In the genomic region with DNA sequence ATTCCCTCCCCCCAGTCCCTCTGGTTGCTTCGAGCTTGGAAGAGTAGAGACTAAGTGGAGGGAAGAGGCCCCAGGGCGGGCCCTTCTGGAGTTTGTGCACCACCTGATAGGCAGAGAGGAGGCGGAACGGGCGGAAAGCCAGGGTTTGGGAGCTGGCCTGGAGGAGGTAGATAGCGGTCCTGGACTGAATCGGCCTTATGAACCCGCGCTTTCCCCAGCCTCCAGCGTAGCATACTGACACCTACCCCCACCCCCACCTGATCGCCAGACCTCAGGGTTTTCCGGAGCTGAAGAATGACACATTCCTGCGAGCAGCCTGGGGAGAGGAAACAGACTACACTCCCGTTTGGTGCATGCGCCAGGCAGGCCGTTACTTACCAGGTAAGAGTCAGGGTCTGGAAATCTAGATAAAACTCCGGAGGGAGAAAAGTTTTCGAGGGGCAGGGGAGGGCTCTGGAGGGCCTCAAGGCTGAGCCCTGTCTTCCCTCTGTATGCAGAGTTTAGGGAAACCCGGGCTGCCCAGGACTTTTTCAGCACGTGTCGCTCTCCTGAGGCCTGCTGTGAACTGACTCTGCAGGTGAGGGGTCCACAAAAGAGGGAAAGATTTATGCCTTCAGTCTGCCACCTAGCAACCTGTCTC, we compare ENCODE assay signal across 1 cellular context.
TF ChIP-seq lines count a peak whose summit lies in the region.

No MANE protein-coding gene starts in this region.

TF ChIP-seq in K562, 482 proteins besides CTCF, POLR2A, EP300 and RAD21 (continued from another document and continues in another):
- TF ChIP-seq, protein P1, sequence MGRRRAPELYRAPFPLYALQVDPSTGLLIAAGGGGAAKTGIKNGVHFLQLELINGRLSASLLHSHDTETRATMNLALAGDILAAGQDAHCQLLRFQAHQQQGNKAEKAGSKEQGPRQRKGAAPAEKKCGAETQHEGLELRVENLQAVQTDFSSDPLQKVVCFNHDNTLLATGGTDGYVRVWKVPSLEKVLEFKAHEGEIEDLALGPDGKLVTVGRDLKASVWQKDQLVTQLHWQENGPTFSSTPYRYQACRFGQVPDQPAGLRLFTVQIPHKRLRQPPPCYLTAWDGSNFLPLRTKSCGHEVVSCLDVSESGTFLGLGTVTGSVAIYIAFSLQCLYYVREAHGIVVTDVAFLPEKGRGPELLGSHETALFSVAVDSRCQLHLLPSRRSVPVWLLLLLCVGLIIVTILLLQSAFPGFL (CRISPR knock-in tag; IDR thresholded peaks at IDR 0.05) = 0 out of 2 replicates have a peak, but pooled peaks have one; percentile 74
- TF ChIP-seq BRF1 (IDR thresholded peaks at IDR 0.05; ENCODE audit: borderline replicate concordance, extremely low read depth, insufficient read length) = no peak
- no peak for TF ChIP-seq ZNF354B (CRISPR knock-in tag; IDR thresholded peaks at IDR 0.05)
- TF ChIP-seq NCOA6 (IDR thresholded peaks at IDR 0.05) = peak; percentile 62; the same call in 1 of the 2 replicates
- peak; percentile 57; the same call in 1 of the 2 replicates for TF ChIP-seq POLR2AphosphoS2 (IDR thresholded peaks at IDR 0.05; ENCODE audit: low read length)
- no peak for TF ChIP-seq TAF15 (IDR thresholded peaks at IDR 0.05; ENCODE audit: low read depth, low read length)
- TF ChIP-seq SMARCA5 (IDR thresholded peaks at IDR 0.05) = no peak
- TF ChIP-seq EZH2 (IDR thresholded peaks at IDR 0.05; ENCODE audit: borderline replicate concordance, low read depth, low read length) = no peak
- TF ChIP-seq TBL1XR1 (IDR thresholded peaks at IDR 0.05; ENCODE audit: low read length in 2 of 2) = peak; percentile 96
- TF ChIP-seq ZNF561 (CRISPR knock-in tag; conservative IDR thresholded peaks at IDR 0.05) = no peak
- TF ChIP-seq ZBTB8A (IDR thresholded peaks at IDR 0.05; ENCODE audit: partially characterized antibody) = no peak
- TF ChIP-seq SIN3A (IDR thresholded peaks at IDR 0.05; ENCODE audit: borderline replicate concordance in 2 of 2, control insufficient read depth in 1 of 2, low read depth in 2 of 2, low read length in 2 of 2) = peak in 1 of 2 experiments; percentile 97
- TF ChIP-seq PRMT5 (CRISPR knock-in tag; IDR thresholded peaks at IDR 0.05) = no peak
- TF ChIP-seq, protein P2, sequence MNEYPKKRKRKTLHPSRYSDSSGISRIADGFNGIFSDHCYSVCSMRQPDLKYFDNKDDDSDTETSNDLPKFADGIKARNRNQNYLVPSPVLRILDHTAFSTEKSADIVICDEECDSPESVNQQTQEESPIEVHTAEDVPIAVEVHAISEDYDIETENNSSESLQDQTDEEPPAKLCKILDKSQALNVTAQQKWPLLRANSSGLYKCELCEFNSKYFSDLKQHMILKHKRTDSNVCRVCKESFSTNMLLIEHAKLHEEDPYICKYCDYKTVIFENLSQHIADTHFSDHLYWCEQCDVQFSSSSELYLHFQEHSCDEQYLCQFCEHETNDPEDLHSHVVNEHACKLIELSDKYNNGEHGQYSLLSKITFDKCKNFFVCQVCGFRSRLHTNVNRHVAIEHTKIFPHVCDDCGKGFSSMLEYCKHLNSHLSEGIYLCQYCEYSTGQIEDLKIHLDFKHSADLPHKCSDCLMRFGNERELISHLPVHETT (CRISPR knock-in tag; conservative IDR thresholded peaks at IDR 0.05 in 1 of 2, IDR thresholded peaks at IDR 0.05 in 1 of 2) = peak in 1 of 2 experiments; percentile 88; a peak in 2 of 4 replicates
- no peak for TF ChIP-seq PHF8 (IDR thresholded peaks at IDR 0.05; ENCODE audit: borderline replicate concordance, low read length)
- TF ChIP-seq ZNF778 (CRISPR knock-in tag; IDR thresholded peaks at IDR 0.05) = no peak
- TF ChIP-seq NFATC3 (IDR thresholded peaks at IDR 0.05) = no peak
- no peak for TF ChIP-seq ZFP1 (CRISPR knock-in tag; IDR thresholded peaks at IDR 0.05)
- TF ChIP-seq ZBTB17 (CRISPR knock-in tag; IDR thresholded peaks at IDR 0.05) = peak; percentile 43; the same call in 1 of the 2 replicates
- peak; percentile 75 for TF ChIP-seq GABPB1 (CRISPR knock-in tag; IDR thresholded peaks at IDR 0.05)
- TF ChIP-seq TEAD2 (tag; IDR thresholded peaks at IDR 0.05) = peak; percentile 81
- TF ChIP-seq MEF2D (tag; conservative IDR thresholded peaks at IDR 0.05; ENCODE audit: low read depth) = no peak
- TF ChIP-seq ZNF57 (CRISPR knock-in tag; IDR thresholded peaks at IDR 0.05) = no peak
- no peak for TF ChIP-seq ZFPM2 (CRISPR knock-in tag; IDR thresholded peaks at IDR 0.05)
- TF ChIP-seq SMARCC2 (IDR thresholded peaks at IDR 0.05; ENCODE audit: low read depth) = peak; percentile 92
- TF ChIP-seq, protein P3, sequence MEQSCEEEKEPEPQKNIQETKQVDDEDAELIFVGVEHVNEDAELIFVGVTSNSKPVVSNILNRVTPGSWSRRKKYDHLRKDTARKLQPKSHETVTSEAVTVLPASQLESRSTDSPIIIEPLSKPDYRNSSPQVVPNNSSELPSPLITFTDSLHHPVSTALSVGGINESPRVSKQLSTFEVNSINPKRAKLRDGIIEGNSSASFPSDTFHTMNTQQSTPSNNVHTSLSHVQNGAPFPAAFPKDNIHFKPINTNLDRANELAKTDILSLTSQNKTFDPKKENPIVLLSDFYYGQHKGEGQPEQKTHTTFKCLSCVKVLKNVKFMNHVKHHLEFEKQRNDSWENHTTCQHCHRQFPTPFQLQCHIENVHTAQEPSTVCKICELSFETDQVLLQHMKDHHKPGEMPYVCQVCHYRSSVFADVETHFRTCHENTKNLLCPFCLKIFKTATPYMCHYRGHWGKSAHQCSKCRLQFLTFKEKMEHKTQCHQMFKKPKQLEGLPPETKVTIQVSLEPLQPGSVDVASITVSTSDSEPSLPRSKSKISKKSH (CRISPR knock-in tag; IDR thresholded peaks at IDR 0.05) = no peak
- no peak for TF ChIP-seq SAFB2 (IDR thresholded peaks at IDR 0.05; ENCODE audit: borderline replicate concordance, low read depth, low read length, severe bottlenecking)
- peak; percentile 86 for TF ChIP-seq LCOR (CRISPR knock-in tag; IDR thresholded peaks at IDR 0.05)
- TF ChIP-seq, protein P4, sequence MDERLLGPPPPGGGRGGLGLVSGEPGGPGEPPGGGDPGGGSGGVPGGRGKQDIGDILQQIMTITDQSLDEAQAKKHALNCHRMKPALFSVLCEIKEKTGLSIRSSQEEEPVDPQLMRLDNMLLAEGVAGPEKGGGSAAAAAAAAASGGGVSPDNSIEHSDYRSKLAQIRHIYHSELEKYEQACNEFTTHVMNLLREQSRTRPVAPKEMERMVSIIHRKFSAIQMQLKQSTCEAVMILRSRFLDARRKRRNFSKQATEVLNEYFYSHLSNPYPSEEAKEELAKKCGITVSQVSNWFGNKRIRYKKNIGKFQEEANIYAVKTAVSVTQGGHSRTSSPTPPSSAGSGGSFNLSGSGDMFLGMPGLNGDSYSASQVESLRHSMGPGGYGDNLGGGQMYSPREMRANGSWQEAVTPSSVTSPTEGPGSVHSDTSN (CRISPR knock-in tag; IDR thresholded peaks at IDR 0.05; ENCODE audit: low read depth) = no peak
- TF ChIP-seq, protein P4 (tag; conservative IDR thresholded peaks at IDR 0.05; ENCODE audit: low read depth) = 0 out of 2 replicates have a peak, but pooled peaks have one; percentile 59
- peak; percentile 96 for TF ChIP-seq TEAD4 (IDR thresholded peaks at IDR 0.05; ENCODE audit: low read length)
- no peak for TF ChIP-seq TEAD4 (CRISPR knock-in tag; IDR thresholded peaks at IDR 0.05; ENCODE audit: borderline replicate concordance)
- TF ChIP-seq, protein P5, sequence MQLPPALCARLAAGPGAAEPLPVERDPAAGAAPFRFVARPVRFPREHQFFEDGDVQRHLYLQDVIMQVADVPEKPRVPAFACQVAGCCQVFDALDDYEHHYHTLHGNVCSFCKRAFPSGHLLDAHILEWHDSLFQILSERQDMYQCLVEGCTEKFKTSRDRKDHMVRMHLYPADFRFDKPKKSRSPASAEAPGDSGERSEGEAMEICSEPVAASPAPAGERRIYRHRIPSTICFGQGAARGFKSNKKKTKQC (CRISPR knock-in tag; IDR thresholded peaks at IDR 0.05) = no peak
- peak; percentile 66 to 96 for TF ChIP-seq RCOR1 (IDR thresholded peaks at IDR 0.05; ENCODE audit: borderline replicate concordance in 1 of 2, low read depth in 2 of 2, low read length in 2 of 2)
- peak; percentile 10 for TF ChIP-seq POLR2B (IDR thresholded peaks at IDR 0.05; ENCODE audit: low read depth, partially characterized antibody)
- no peak for TF ChIP-seq SMAD2 (IDR thresholded peaks at IDR 0.05; ENCODE audit: low read depth, low read length)
- TF ChIP-seq, protein P6, sequence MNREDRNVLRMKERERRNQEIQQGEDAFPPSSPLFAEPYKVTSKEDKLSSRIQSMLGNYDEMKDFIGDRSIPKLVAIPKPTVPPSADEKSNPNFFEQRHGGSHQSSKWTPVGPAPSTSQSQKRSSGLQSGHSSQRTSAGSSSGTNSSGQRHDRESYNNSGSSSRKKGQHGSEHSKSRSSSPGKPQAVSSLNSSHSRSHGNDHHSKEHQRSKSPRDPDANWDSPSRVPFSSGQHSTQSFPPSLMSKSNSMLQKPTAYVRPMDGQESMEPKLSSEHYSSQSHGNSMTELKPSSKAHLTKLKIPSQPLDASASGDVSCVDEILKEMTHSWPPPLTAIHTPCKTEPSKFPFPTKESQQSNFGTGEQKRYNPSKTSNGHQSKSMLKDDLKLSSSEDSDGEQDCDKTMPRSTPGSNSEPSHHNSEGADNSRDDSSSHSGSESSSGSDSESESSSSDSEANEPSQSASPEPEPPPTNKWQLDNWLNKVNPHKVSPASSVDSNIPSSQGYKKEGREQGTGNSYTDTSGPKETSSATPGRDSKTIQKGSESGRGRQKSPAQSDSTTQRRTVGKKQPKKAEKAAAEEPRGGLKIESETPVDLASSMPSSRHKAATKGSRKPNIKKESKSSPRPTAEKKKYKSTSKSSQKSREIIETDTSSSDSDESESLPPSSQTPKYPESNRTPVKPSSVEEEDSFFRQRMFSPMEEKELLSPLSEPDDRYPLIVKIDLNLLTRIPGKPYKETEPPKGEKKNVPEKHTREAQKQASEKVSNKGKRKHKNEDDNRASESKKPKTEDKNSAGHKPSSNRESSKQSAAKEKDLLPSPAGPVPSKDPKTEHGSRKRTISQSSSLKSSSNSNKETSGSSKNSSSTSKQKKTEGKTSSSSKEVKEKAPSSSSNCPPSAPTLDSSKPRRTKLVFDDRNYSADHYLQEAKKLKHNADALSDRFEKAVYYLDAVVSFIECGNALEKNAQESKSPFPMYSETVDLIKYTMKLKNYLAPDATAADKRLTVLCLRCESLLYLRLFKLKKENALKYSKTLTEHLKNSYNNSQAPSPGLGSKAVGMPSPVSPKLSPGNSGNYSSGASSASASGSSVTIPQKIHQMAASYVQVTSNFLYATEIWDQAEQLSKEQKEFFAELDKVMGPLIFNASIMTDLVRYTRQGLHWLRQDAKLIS (CRISPR knock-in tag; IDR thresholded peaks at IDR 0.05) = no peak; the same call in 1 of the 2 replicates
- TF ChIP-seq ELF2 (CRISPR knock-in tag; IDR thresholded peaks at IDR 0.05) = peak; percentile 27; the same call in 1 of the 2 replicates
- TF ChIP-seq HCFC1 (IDR thresholded peaks at IDR 0.05; ENCODE audit: low read depth, low read length) = no peak; the same call in 1 of the 2 replicates
- TF ChIP-seq TCF7L2 (IDR thresholded peaks at IDR 0.05; ENCODE audit: low read depth, low read length) = peak; percentile 42; the same call in 1 of the 2 replicates
- TF ChIP-seq, protein P7, sequence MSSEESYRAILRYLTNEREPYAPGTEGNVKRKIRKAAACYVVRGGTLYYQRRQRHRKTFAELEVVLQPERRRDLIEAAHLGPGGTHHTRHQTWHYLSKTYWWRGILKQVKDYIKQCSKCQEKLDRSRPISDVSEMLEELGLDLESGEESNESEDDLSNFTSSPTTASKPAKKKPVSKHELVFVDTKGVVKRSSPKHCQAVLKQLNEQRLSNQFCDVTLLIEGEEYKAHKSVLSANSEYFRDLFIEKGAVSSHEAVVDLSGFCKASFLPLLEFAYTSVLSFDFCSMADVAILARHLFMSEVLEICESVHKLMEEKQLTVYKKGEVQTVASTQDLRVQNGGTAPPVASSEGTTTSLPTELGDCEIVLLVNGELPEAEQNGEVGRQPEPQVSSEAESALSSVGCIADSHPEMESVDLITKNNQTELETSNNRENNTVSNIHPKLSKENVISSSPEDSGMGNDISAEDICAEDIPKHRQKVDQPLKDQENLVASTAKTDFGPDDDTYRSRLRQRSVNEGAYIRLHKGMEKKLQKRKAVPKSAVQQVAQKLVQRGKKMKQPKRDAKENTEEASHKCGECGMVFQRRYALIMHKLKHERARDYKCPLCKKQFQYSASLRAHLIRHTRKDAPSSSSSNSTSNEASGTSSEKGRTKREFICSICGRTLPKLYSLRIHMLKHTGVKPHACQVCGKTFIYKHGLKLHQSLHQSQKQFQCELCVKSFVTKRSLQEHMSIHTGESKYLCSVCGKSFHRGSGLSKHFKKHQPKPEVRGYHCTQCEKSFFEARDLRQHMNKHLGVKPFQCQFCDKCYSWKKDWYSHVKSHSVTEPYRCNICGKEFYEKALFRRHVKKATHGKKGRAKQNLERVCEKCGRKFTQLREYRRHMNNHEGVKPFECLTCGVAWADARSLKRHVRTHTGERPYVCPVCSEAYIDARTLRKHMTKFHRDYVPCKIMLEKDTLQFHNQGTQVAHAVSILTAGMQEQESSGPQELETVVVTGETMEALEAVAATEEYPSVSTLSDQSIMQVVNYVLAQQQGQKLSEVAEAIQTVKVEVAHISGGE (CRISPR knock-in tag; IDR thresholded peaks at IDR 0.05) = peak in 1 of 3 experiments; percentile 86; a peak in 2 of 6 replicates
- no peak for TF ChIP-seq ASH1L (IDR thresholded peaks at IDR 0.05; ENCODE audit: borderline replicate concordance, low read depth, partially characterized antibody)
- TF ChIP-seq PHF21A (IDR thresholded peaks at IDR 0.05; ENCODE audit: borderline replicate concordance, low read depth) = 0 out of 2 replicates have a peak, but pooled peaks have one; percentile 27
- peak; percentile 84 for TF ChIP-seq MEIS2 (IDR thresholded peaks at IDR 0.05; ENCODE audit: partially characterized antibody)
- TF ChIP-seq SMAD4 (CRISPR knock-in tag; conservative IDR thresholded peaks at IDR 0.05) = peak; percentile 94
- TF ChIP-seq POLR3G (IDR thresholded peaks at IDR 0.05; ENCODE audit: extremely low read depth, insufficient read length, insufficient replicate concordance) = no peak
- peak; percentile 87 for TF ChIP-seq FOSL1 (tag; conservative IDR thresholded peaks at IDR 0.05)
- no peak for TF ChIP-seq KAT2B (IDR thresholded peaks at IDR 0.05; ENCODE audit: low read depth, low read length)
- TF ChIP-seq DNMT1 (IDR thresholded peaks at IDR 0.05) = no peak
- no peak for TF ChIP-seq SRSF7 (optimal IDR thresholded peaks at IDR 0.05; ENCODE audit: low read depth, low read length)
- TF ChIP-seq SIX5 (IDR thresholded peaks at IDR 0.05; ENCODE audit: borderline replicate concordance in 1 of 2, insufficient read depth in 1 of 2, low read depth in 1 of 2, low read length in 2 of 2) = no peak
- peak; percentile 90 for TF ChIP-seq EP400 (IDR thresholded peaks at IDR 0.05)
